1 cellular context compared by ENCODE assay signal in genomic region chr20:13380497-13381229, GRCh38.
A peak's percentile ranks its signal among the peaks of the same experiment; 100 is the strongest.
TF ChIP-seq lines count a peak whose summit lies in the region.
"Not testable (repeated sequence)": the region's sequence is repeated elsewhere in the genome, so short reads cannot be mapped to it uniquely, and the experiment has no call there.

No MANE protein-coding gene starts in this region.

TF ChIP-seq in HepG2, 621 proteins besides CTCF, POLR2A, EP300 and RAD21 (continued from another document and continues in another):
- TF ChIP-seq ZBTB40, SOX13, NR2F6 (IDR thresholded peaks at IDR 0.05): not testable (repeated sequence)
- TF ChIP-seq ZBTB40 (CRISPR knock-in tag; IDR thresholded peaks at IDR 0.05) (peak; percentile 79; the same call in 1 of the 2 replicates), ELF1 (CRISPR knock-in tag; IDR thresholded peaks at IDR 0.05) (peak; percentile 86), MED1 (CRISPR knock-in tag; IDR thresholded peaks at IDR 0.05) (peak; percentile 87), ZSCAN22 (CRISPR knock-in tag; IDR thresholded peaks at IDR 0.05) (0 out of 2 replicates have a peak, but pooled peaks have one; percentile 35), IRF9 (CRISPR knock-in tag; IDR thresholded peaks at IDR 0.05; ENCODE audit: borderline replicate concordance) (0 out of 2 replicates have a peak, but pooled peaks have one; percentile 3), ARNTL (CRISPR knock-in tag; IDR thresholded peaks at IDR 0.05) (0 out of 2 replicates have a peak, but pooled peaks have one; percentile 53), SPEN (CRISPR knock-in tag; IDR thresholded peaks at IDR 0.05; ENCODE audit: low read depth) (peak; percentile 51; the same call in 1 of the 2 replicates), FOXP4 (CRISPR knock-in tag; IDR thresholded peaks at IDR 0.05) (peak; percentile 79), TAF1 (CRISPR knock-in tag; IDR thresholded peaks at IDR 0.05) (peak; percentile 36; the same call in 1 of the 2 replicates), KDM4B (CRISPR knock-in tag; IDR thresholded peaks at IDR 0.05) (peak; percentile 69; the same call in 1 of the 2 replicates), SOX13 (CRISPR knock-in tag; conservative IDR thresholded peaks at IDR 0.05 in 1 of 2, IDR thresholded peaks at IDR 0.05 in 1 of 2) (peak in 1 of 2 experiments; percentile 30; a peak in 1 of 4 replicates), ZNF563 (CRISPR knock-in tag; IDR thresholded peaks at IDR 0.05) (peak; percentile 80), ZNF792 (CRISPR knock-in tag; IDR thresholded peaks at IDR 0.05) (peak; percentile 75; the same call in 1 of the 2 replicates), PHF5A (CRISPR knock-in tag; IDR thresholded peaks at IDR 0.05; ENCODE audit: low read depth, unreplicated experiment) (peak; percentile 71), RXRB (CRISPR knock-in tag; IDR thresholded peaks at IDR 0.05; ENCODE audit: borderline replicate concordance) (peak; percentile 52; the same call in 1 of the 2 replicates), ZBTB37 (CRISPR knock-in tag; IDR thresholded peaks at IDR 0.05) (peak; percentile 57; the same call in 1 of the 2 replicates), KLF16 (CRISPR knock-in tag; IDR thresholded peaks at IDR 0.05) (0 out of 4 replicates have a peak, but pooled peaks of 1 of the 2 experiments have one; percentile 56), NR2F6 (CRISPR knock-in tag; IDR thresholded peaks at IDR 0.05) (peak; percentile 65), ZNF225 (CRISPR knock-in tag; IDR thresholded peaks at IDR 0.05) (0 out of 2 replicates have a peak, but pooled peaks have one; percentile 43), ZNF333 (CRISPR knock-in tag; IDR thresholded peaks at IDR 0.05; ENCODE audit: borderline replicate concordance) (0 out of 2 replicates have a peak, but pooled peaks have one; percentile 80)
- TF ChIP-seq, protein P1, sequence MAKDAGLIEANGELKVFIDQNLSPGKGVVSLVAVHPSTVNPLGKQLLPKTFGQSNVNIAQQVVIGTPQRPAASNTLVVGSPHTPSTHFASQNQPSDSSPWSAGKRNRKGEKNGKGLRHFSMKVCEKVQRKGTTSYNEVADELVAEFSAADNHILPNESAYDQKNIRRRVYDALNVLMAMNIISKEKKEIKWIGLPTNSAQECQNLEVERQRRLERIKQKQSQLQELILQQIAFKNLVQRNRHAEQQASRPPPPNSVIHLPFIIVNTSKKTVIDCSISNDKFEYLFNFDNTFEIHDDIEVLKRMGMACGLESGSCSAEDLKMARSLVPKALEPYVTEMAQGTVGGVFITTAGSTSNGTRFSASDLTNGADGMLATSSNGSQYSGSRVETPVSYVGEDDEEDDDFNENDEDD (CRISPR knock-in tag; IDR thresholded peaks at IDR 0.05; ENCODE audit: borderline replicate concordance): peak; percentile 65; the same call in 1 of the 2 replicates
- TF ChIP-seq, protein P2, sequence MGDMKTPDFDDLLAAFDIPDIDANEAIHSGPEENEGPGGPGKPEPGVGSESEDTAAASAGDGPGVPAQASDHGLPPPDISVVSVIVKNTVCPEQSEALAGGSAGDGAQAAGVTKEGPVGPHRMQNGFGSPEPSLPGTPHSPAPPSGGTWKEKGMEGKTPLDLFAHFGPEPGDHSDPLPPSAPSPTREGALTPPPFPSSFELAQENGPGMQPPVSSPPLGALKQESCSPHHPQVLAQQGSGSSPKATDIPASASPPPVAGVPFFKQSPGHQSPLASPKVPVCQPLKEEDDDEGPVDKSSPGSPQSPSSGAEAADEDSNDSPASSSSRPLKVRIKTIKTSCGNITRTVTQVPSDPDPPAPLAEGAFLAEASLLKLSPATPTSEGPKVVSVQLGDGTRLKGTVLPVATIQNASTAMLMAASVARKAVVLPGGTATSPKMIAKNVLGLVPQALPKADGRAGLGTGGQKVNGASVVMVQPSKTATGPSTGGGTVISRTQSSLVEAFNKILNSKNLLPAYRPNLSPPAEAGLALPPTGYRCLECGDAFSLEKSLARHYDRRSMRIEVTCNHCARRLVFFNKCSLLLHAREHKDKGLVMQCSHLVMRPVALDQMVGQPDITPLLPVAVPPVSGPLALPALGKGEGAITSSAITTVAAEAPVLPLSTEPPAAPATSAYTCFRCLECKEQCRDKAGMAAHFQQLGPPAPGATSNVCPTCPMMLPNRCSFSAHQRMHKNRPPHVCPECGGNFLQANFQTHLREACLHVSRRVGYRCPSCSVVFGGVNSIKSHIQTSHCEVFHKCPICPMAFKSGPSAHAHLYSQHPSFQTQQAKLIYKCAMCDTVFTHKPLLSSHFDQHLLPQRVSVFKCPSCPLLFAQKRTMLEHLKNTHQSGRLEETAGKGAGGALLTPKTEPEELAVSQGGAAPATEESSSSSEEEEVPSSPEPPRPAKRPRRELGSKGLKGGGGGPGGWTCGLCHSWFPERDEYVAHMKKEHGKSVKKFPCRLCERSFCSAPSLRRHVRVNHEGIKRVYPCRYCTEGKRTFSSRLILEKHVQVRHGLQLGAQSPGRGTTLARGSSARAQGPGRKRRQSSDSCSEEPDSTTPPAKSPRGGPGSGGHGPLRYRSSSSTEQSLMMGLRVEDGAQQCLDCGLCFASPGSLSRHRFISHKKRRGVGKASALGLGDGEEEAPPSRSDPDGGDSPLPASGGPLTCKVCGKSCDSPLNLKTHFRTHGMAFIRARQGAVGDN (CRISPR knock-in tag; IDR thresholded peaks at IDR 0.05): peak; percentile 96
- TF ChIP-seq, protein P3, sequence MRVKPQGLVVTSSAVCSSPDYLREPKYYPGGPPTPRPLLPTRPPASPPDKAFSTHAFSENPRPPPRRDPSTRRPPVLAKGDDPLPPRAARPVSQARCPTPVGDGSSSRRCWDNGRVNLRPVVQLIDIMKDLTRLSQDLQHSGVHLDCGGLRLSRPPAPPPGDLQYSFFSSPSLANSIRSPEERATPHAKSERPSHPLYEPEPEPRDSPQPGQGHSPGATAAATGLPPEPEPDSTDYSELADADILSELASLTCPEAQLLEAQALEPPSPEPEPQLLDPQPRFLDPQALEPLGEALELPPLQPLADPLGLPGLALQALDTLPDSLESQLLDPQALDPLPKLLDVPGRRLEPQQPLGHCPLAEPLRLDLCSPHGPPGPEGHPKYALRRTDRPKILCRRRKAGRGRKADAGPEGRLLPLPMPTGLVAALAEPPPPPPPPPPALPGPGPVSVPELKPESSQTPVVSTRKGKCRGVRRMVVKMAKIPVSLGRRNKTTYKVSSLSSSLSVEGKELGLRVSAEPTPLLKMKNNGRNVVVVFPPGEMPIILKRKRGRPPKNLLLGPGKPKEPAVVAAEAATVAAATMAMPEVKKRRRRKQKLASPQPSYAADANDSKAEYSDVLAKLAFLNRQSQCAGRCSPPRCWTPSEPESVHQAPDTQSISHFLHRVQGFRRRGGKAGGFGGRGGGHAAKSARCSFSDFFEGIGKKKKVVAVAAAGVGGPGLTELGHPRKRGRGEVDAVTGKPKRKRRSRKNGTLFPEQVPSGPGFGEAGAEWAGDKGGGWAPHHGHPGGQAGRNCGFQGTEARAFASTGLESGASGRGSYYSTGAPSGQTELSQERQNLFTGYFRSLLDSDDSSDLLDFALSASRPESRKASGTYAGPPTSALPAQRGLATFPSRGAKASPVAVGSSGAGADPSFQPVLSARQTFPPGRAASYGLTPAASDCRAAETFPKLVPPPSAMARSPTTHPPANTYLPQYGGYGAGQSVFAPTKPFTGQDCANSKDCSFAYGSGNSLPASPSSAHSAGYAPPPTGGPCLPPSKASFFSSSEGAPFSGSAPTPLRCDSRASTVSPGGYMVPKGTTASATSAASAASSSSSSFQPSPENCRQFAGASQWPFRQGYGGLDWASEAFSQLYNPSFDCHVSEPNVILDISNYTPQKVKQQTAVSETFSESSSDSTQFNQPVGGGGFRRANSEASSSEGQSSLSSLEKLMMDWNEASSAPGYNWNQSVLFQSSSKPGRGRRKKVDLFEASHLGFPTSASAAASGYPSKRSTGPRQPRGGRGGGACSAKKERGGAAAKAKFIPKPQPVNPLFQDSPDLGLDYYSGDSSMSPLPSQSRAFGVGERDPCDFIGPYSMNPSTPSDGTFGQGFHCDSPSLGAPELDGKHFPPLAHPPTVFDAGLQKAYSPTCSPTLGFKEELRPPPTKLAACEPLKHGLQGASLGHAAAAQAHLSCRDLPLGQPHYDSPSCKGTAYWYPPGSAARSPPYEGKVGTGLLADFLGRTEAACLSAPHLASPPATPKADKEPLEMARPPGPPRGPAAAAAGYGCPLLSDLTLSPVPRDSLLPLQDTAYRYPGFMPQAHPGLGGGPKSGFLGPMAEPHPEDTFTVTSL (CRISPR knock-in tag; IDR thresholded peaks at IDR 0.05; ENCODE audit: borderline replicate concordance): peak; percentile 85
